Comparison of ENCODE assay signal across 30 cellular contexts in the genomic region with DNA sequence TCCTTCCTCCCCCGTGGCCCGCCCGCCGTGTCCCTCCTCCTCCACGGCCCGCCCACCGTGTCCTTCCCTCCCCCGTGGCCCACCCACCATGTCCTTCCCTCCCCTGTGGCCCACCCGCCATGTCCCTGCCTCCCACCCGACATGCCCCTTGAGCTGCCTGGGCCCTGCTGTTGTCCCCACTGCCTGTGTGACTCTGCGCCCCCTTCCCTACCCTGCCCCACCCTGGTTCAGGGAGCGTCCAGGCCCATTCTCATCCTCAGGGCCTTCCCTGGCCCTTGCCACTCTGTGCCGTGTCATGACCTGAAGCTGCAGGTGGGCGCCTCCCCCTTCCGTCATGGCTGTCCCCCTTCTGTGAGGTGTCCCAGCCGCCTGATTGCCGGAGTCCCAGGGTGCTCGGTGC. TPM values are rescaled to one million over a fixed set of nuclear protein-coding genes. Genes with fewer than 3 reads are reported as not detected.
"Had no signal": no experiment of that assay in that cellular context is flagged by ENCODE, and none has a peak within 500 bp of the region (broad histone marks: within the 10 kb centered on the region; RNA-seq: fewer than 3 reads in every experiment).

No MANE protein-coding gene starts in this region.

- H3K4me3 Mint-ChIP-seq: immature natural killer cell; mesothelial cell of epicardium; naive B cell; natural killer cell; nephron progenitor cell; neural progenitor cell; stimulated activated naive B cell treated with anti-CD40 and anti-IgM and Interleukin-4, amounts not matched to agents 10 μg/mL and 1 μg/mL and 100 μg/mL, for 72 hours; stimulated activated naive CD8-positive, alpha-beta T cell treated with anti-CD3 and anti-CD28 coated beads, Interleukin-15, Interleukin-2, amounts not matched to agents 100 ng/mL and 50 ng/mL, for 24 hours; type B pancreatic cell had no signal

- H3K27me3 Mint-ChIP-seq: naive B cell; stimulated activated naive B cell treated with anti-CD40 and anti-IgM and Interleukin-4, amounts not matched to agents 10 μg/mL and 1 μg/mL and 100 μg/mL, for 72 hours; stimulated activated naive CD8-positive, alpha-beta T cell treated with anti-CD3 and anti-CD28 coated beads, Interleukin-15, Interleukin-2, amounts not matched to agents 100 ng/mL and 50 ng/mL, for 24 hours; type B pancreatic cell had no signal

- H2AFZ ChIP-seq: neural progenitor cell had no signal

- DNase-seq: hippocampal formation; immature natural killer cell; kidney; left colon; mesendoderm; naive B cell; natural killer cell; nephron progenitor cell; retina; right lobe of liver; stimulated activated CD4-positive, alpha-beta T cell treated with anti-CD3 and anti-CD28 coated beads, Interleukin-1b, Interleukin-23, amount 100 ng/mL, for 48 hours; stimulated activated CD4-positive, alpha-beta T cell treated with anti-CD3 and anti-CD28 coated beads, Interleukin-2, amount 100 ng/mL, for 48 hours; stimulated activated CD4-positive, alpha-beta T cell treated with anti-CD3 and anti-CD28 coated beads, Interleukin-4, amount 100 ng/mL, for 4 hours; stimulated activated CD8-positive, alpha-beta memory T cell treated with anti-CD3 and anti-CD28 coated beads, Interleukin-4, amount 100 ng/mL, for 48 hours; stimulated activated naive B cell treated with anti-CD40 and anti-IgM and Interleukin-4, amounts not matched to agents 10 μg/mL and 1 μg/mL and 100 μg/mL, for 72 hours; substantia nigra had no signal

- ATAC-seq: left lung; natural killer cell; pancreas; stimulated activated naive B cell treated with anti-CD40 and anti-IgM and Interleukin-4, amounts not matched to agents 10 μg/mL and 1 μg/mL and 100 μg/mL, for 72 hours had no signal

- H3K27ac Mint-ChIP-seq: immature natural killer cell; mesothelial cell of epicardium; naive B cell; natural killer cell; nephron progenitor cell; neural progenitor cell; stimulated activated naive B cell treated with anti-CD40 and anti-IgM and Interleukin-4, amounts not matched to agents 10 μg/mL and 1 μg/mL and 100 μg/mL, for 72 hours; stimulated activated naive CD8-positive, alpha-beta T cell treated with anti-CD3 and anti-CD28 coated beads, Interleukin-15, Interleukin-2, amounts not matched to agents 100 ng/mL and 50 ng/mL, for 24 hours; type B pancreatic cell had no signal

- H3K4me1 Mint-ChIP-seq: neural progenitor cell; stimulated activated naive B cell treated with anti-CD40 and anti-IgM and Interleukin-4, amounts not matched to agents 10 μg/mL and 1 μg/mL and 100 μg/mL, for 72 hours had no signal

- H3K9ac ChIP-seq: neural progenitor cell had no signal

- H3K27me3 ChIP-seq: left lung, neural progenitor cell, pancreas, right lobe of liver, tibial nerve, vagina had no signal

- H3K9me3 ChIP-seq: left lung, pancreas, prostate gland, right lobe of liver, tibial nerve, vagina had no signal

- H3K4me2 ChIP-seq: neural progenitor cell, smooth muscle cell had no signal

- FAIRE-seq: islet of Langerhans, kidney, pancreas had no signal

- H3K27ac ChIP-seq: left lung, neural progenitor cell, pancreas, prostate gland, right lobe of liver, tibial nerve, vagina had no signal

- H3K4me3 ChIP-seq: left lung, lung, neural progenitor cell, pancreas, prostate gland, right lobe of liver, smooth muscle cell, tibial nerve, vagina had no signal

- H3K4me1 ChIP-seq: left lung, neural progenitor cell, pancreas, prostate gland, right lobe of liver, vagina had no signal

- H3K9me3 Mint-ChIP-seq: mesothelial cell of epicardium; natural killer cell; stimulated activated naive B cell treated with anti-CD40 and anti-IgM and Interleukin-4, amounts not matched to agents 10 μg/mL and 1 μg/mL and 100 μg/mL, for 72 hours; stimulated activated naive CD8-positive, alpha-beta T cell treated with anti-CD3 and anti-CD28 coated beads, Interleukin-15, Interleukin-2, amounts not matched to agents 100 ng/mL and 50 ng/mL, for 24 hours; type B pancreatic cell had no signal

RNA-seq across cellular contexts. Expression of gene GAL3ST2, which starts 21.5 kb away (rescaled TPM):
- total RNA-seq: left lung, pancreas, skeletal muscle tissue, smooth muscle cell, urinary bladder had no signal
- polyA plus RNA-seq: immature natural killer cell, lung, pancreas, urinary bladder had no signal

RNA-seq across cellular contexts. Expression of gene NEU4, which starts 53.8 kb away (rescaled TPM):
- total RNA-seq: pancreas, smooth muscle cell, vagina had no signal
- polyA plus RNA-seq: immature natural killer cell had no signal
